In the genomic region with DNA sequence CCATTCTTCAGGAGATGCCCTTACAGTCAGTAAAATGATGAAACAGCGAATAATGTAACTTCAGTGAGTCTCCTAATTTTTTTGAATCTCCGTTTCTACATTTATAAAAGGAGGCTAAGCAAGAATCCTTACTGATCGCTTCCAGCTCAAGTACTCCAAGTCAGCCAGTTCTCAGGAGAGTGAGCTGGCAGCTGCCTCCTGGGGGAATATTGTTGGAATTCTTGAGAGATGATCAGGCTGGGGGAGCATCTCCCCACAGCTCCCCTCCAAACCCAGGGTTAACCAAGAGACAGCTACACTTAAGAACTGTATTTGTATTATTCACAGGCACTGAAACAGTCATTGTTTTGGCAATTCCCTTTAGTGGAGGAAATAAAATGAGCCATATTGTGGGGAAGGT, we compare ENCODE assay signal across 24 cellular contexts.
"Had no signal": no experiment of that assay in that cellular context is flagged by ENCODE, and none has a peak within 500 bp of the region (broad histone marks: within the 10 kb centered on the region; RNA-seq: fewer than 3 reads in every experiment).

No MANE protein-coding gene starts in this region.

- H3K9me3 ChIP-seq: gastrocnemius medialis, mucosa of descending colon, neutrophil, pancreas, thyroid gland had no signal

- H3K4me3 ChIP-seq: gastrocnemius medialis, heart left ventricle, hepatocyte, lung, mucosa of descending colon, pancreas, smooth muscle cell, thyroid gland had no signal

- ATAC-seq: effector memory CD8-positive, alpha-beta T cell; gastrocnemius medialis; heart left ventricle; left lobe of liver; mucosa of descending colon; natural killer cell treated with Interleukin-12 subunit alpha and Interleukin-12 subunit beta and Interleukin-15 and Interleukin-18, amount 100 ng/mL, for 72 hours; pancreas; sciatic nerve; stimulated activated naive CD8-positive, alpha-beta T cell treated with anti-CD3 and anti-CD28 coated beads, Interleukin-15, amount 100 ng/mL, for 72 hours had no signal

- H3K4me2 ChIP-seq: hepatocyte, smooth muscle cell had no signal

- H3K27ac ChIP-seq: gastrocnemius medialis, heart left ventricle, hepatocyte, neutrophil, pancreas, thyroid gland had no signal

- H3K27me3 ChIP-seq: gastrocnemius medialis, heart left ventricle, hepatocyte, neutrophil, pancreas, thyroid gland had no signal

- DNase-seq: cortex of kidney; effector memory CD8-positive, alpha-beta T cell; foreskin fibroblast; gastrocnemius medialis; heart left ventricle; kidney; mucosa of descending colon; naive B cell; pancreas; stimulated activated CD4-positive, alpha-beta T cell treated with anti-CD3 and anti-CD28 coated beads, Interleukin-12 subunit alpha, Interleukin-12 subunit beta, amount 100 ng/mL, for 4 hours; stimulated activated CD4-positive, alpha-beta T cell treated with anti-CD3 and anti-CD28 coated beads, Interleukin-1b, Interleukin-23, amount 100 ng/mL, for 48 hours; stimulated activated CD4-positive, alpha-beta T cell treated with anti-CD3 and anti-CD28 coated beads, Interleukin-4, amount 100 ng/mL, for 1 hour; stimulated activated CD8-positive, alpha-beta memory T cell treated with anti-CD3 and anti-CD28 coated beads, Interleukin-4, amount 100 ng/mL, for 48 hours; stimulated activated naive CD4-positive, alpha-beta T cell; stimulated activated naive CD8-positive, alpha-beta T cell treated with anti-CD3 and anti-CD28 coated beads, Interleukin-15, amount 100 ng/mL, for 72 hours; thyroid gland; trophoblast cell had no signal

- H3K4me1 ChIP-seq: gastrocnemius medialis, heart left ventricle, pancreas, thyroid gland had no signal

- FAIRE-seq: kidney, pancreas had no signal

- H3K79me2 ChIP-seq: hepatocyte had no signal

- H2AFZ ChIP-seq: hepatocyte had no signal

- H3K36me3 ChIP-seq: gastrocnemius medialis, heart left ventricle, neutrophil, pancreas, thyroid gland had no signal
